Comparison of ENCODE assay signal across 8 cellular contexts in the genomic region with DNA sequence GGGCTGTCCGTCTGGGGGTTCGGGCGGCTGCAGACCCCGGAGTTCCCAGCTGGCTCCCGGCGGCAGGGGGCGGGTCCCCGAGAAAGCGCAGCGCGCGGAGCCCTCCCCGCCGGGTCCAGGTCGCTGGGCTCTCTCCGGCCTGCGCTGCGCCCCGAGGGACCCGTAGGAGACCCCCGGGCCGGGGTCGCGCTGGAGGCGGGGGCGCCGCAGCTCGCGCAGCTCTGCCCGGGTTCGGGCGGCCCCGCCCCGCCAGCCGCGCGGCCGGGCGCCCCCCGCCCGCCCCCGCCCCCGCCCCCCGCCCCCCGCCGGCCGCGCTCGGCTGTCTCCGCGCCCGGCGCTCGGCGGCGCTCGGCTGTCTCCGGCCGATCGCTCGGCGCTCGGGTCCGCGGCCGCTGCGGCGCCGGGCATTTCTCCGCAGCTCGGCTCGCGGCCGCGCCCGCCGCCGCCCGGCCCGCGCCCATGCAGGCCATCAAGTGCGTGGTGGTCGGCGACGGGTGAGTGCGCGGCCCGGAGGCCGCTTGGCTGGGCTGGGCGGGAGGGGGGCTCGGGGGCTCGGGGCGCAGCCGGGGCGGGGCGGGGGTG. TPM values are rescaled to one million over a fixed set of nuclear protein-coding genes. Genes with fewer than 3 reads are reported as not detected.
DNase-seq lines count a peak whose midpoint lies in the region; ATAC-seq and TF ChIP-seq lines count a peak whose summit lies in the region.

A gene (plus strand): TSS at position 376 of the 582 bp plus-strand sequence. CDS start 84 bp downstream, at position 460.

- peaks cover 0 to 5% of the 10 kb centered on the region in 2 donors for H3K36me3 Mint-ChIP-seq in CD4-positive, alpha-beta memory T cell
- H3K36me3 Mint-ChIP-seq in neural progenitor cell = peaks cover 11% of the 10 kb centered on the region

- TF ChIP-seq CTCF in HEK293 (tag by site-specific recombination; IDR thresholded peaks at IDR 0.05) (no peak), epithelial cell of proximal tubule (conservative IDR thresholded peaks at IDR 0.05; ENCODE audit: low read depth, low read length) (no peak), neural progenitor cell (IDR thresholded peaks at IDR 0.05) (no peak)

- H3K9me3 Mint-ChIP-seq in CD4-positive, alpha-beta memory T cell = no peaks in the 10 kb centered on the region
- H3K9me3 Mint-ChIP-seq in neural progenitor cell = no peaks in the 10 kb centered on the region

- H3K4me2 ChIP-seq in neural progenitor cell = peak within 1 kb of the TSS; percentile 99

- H3K27me3 ChIP-seq in CD4-positive, alpha-beta memory T cell (ENCODE audit: insufficient read depth, low read length) = no peaks in the 10 kb centered on the region
- peaks cover 9% of the 10 kb centered on the region for H3K27me3 ChIP-seq in neural progenitor cell

- no peak for DNase-seq in CD4-positive, alpha-beta memory T cell
- no peak for DNase-seq in epithelial cell of proximal tubule (ENCODE audit: low read depth)
- DNase-seq in neural progenitor cell (ENCODE audit: low spot score) = peak; percentile 91
- DNase-seq in NCI-H2107 treated with DMSO at 0.1 percent for 48 hours (lab: John Stamatoyannopoulos, UW; ENCODE audit: unreplicated experiment) = no peak
- no peak for DNase-seq in activated CD4-positive, alpha-beta T cell treated with anti-CD3 and anti-CD28 coated beads, Interleukin-2, amount 50 U/mL, for 48 hours
- DNase-seq in pons (ENCODE audit: low spot score) = no peak

- H4K20me1 ChIP-seq in neural progenitor cell (ENCODE audit: low read depth) = peaks cover 34% of the 10 kb centered on the region

- peaks cover 4% of the 10 kb centered on the region for H3K79me2 ChIP-seq in neural progenitor cell (ENCODE audit: low read depth)

- CTCF ChIA-PET in CD4-positive, alpha-beta memory T cell (lab: Charles Lee; ENCODE audit: partially characterized antibody) = interaction anchor here (2.2 to 4.1 kb wide), 2 partner anchors 123 to 266 kb away, joined by 12 to 70 read pairs; no protein-coding TSS in a partner anchor
- CTCF ChIA-PET in HEK293 (lab: Yijun Ruan, JAX) = interaction anchor here (1.9 to 3.6 kb wide), 2 partner anchors 11 to 133 kb away, joined by 7 to 32 read pairs; a partner anchor contains a TSS

- POLR2A ChIA-PET in CD4-positive, alpha-beta memory T cell (lab: Charles Lee; ENCODE audit: partially characterized antibody) = interaction anchor here (1.3 to 3.2 kb wide), 10 partner anchors 10 to 182 kb away, joined by 3 to 28 read pairs (median 10); a partner anchor contains a TSS
- POLR2A ChIA-PET in HEK293 (lab: Yijun Ruan, JAX) = interaction anchor here (0.8 to 6.0 kb wide), 11 partner anchors 10 to 123 kb away, joined by 3 to 56 read pairs (median 8); a partner anchor contains a TSS

- peak within 1 kb of the TSS in 6 of 7 donors; percentile 48 to 91 (median 76) for H3K27ac Mint-ChIP-seq in CD4-positive, alpha-beta memory T cell
- no peak within 1 kb of the TSS for H3K27ac Mint-ChIP-seq in neural progenitor cell

- no peak within 1 kb of the TSS for H3K27ac ChIP-seq in CD4-positive, alpha-beta memory T cell (ENCODE audit: low read depth, low read length)
- H3K27ac ChIP-seq in HEK293 (ENCODE audit: extremely low read depth, low read depth, low read length) = peak within 1 kb of the TSS; percentile 93
- no peak within 1 kb of the TSS for H3K27ac ChIP-seq in neural progenitor cell

- peaks cover 20% of the 10 kb centered on the region for H3K4me1 ChIP-seq in CD4-positive, alpha-beta memory T cell (ENCODE audit: insufficient read depth, low read length)
- peaks cover 6% of the 10 kb centered on the region for H3K4me1 ChIP-seq in HEK293 (ENCODE audit: control insufficient read depth, insufficient read depth, low read length)
- peaks cover 10% of the 10 kb centered on the region for H3K4me1 ChIP-seq in neural progenitor cell

- intact Hi-C loops in CD4-positive, alpha-beta memory T cell (cut with micrococcal nuclease) = loop anchor here (2.0 to 10.0 kb wide), 3 partner anchors 203 to 519 kb away; a partner anchor contains a TSS

- no peaks in the 10 kb centered on the region for H3K36me3 ChIP-seq in CD4-positive, alpha-beta memory T cell (ENCODE audit: insufficient read depth, low read length)
- H3K36me3 ChIP-seq in HEK293 (ENCODE audit: control insufficient read depth in 2 of 2, insufficient read depth in 1 of 2, low read length in 2 of 2) = peaks cover 0 to 68% of the 10 kb centered on the region in 2 experiments; a peak in 2 of 3 replicates
- no peaks in the 10 kb centered on the region for H3K36me3 ChIP-seq in neural progenitor cell

- peak within 1 kb of the TSS; percentile 79 to 89 (median 86) for H3K4me3 Mint-ChIP-seq in CD4-positive, alpha-beta memory T cell
- H3K4me3 Mint-ChIP-seq in neural progenitor cell = peak within 1 kb of the TSS; percentile 81

- H3K9me3 ChIP-seq in CD4-positive, alpha-beta memory T cell (ENCODE audit: control insufficient read depth in 1 of 2, low read length in 2 of 2) = no peaks in the 10 kb centered on the region
- H3K9me3 ChIP-seq in HEK293 (ENCODE audit: control insufficient read depth, insufficient read depth, low read depth, low read length) (no peaks in the 10 kb centered on the region), neural progenitor cell (ENCODE audit: low read depth) (no peaks in the 10 kb centered on the region)

- peak within 1 kb of the TSS in 1 of 2 donors; percentile 46 for H3K4me3 ChIP-seq in CD4-positive, alpha-beta memory T cell (ENCODE audit: low read length in 2 of 2)
- H3K4me3 ChIP-seq in HEK293 (ENCODE audit: low read depth, low read length) = peak within 1 kb of the TSS; percentile 38
- H3K4me3 ChIP-seq in epithelial cell of proximal tubule (ENCODE audit: low read depth, low read length) = peak within 1 kb of the TSS; percentile 62
- peak within 1 kb of the TSS; percentile 81 for H3K4me3 ChIP-seq in neural progenitor cell

- no peaks in the 10 kb centered on the region for H3K27me3 Mint-ChIP-seq in CD4-positive, alpha-beta memory T cell
- peaks cover 16% of the 10 kb centered on the region for H3K27me3 Mint-ChIP-seq in neural progenitor cell (ENCODE audit: insufficient read depth, low read depth)

- H3K4me1 Mint-ChIP-seq in CD4-positive, alpha-beta memory T cell = peaks cover 5 to 19% (median 11%) of the 10 kb centered on the region in 4 donors
- peaks cover 8% of the 10 kb centered on the region for H3K4me1 Mint-ChIP-seq in neural progenitor cell

- H3F3A ChIP-seq in neural progenitor cell (ENCODE audit: low read depth) = peaks cover 30% of the 10 kb centered on the region

- ATAC-seq in SK-N-SH treated with all-trans-retinoic acid at 6 μM for 48 hours = peak; percentile 17

- no peak within 1 kb of the TSS for H3K9ac ChIP-seq in neural progenitor cell

- peak within 1 kb of the TSS; percentile 89 for H2AFZ ChIP-seq in neural progenitor cell (replicated peaks)

TF ChIP-seq in HEK293, 187 proteins besides CTCF, POLR2A, EP300 and RAD21 (continues in another document):
- TF ChIP-seq GLIS1 (tag by site-specific recombination; IDR thresholded peaks at IDR 0.05) = no peak
- TF ChIP-seq, protein P1, sequence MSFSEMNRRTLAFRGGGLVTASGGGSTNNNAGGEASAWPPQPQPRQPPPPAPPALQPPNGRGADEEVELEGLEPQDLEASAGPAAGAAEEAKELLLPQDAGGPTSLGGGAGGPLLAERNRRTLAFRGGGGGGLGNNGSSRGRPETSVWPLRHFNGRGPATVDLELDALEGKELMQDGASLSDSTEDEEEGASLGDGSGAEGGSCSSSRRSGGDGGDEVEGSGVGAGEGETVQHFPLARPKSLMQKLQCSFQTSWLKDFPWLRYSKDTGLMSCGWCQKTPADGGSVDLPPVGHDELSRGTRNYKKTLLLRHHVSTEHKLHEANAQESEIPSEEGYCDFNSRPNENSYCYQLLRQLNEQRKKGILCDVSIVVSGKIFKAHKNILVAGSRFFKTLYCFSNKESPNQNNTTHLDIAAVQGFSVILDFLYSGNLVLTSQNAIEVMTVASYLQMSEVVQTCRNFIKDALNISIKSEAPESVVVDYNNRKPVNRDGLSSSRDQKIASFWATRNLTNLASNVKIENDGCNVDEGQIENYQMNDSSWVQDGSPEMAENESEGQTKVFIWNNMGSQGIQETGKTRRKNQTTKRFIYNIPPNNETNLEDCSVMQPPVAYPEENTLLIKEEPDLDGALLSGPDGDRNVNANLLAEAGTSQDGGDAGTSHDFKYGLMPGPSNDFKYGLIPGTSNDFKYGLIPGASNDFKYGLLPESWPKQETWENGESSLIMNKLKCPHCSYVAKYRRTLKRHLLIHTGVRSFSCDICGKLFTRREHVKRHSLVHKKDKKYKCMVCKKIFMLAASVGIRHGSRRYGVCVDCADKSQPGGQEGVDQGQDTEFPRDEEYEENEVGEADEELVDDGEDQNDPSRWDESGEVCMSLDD (tag by site-specific recombination; IDR thresholded peaks at IDR 0.05) = 0 out of 2 replicates have a peak, but pooled peaks have one; percentile 18

TF ChIP-seq in SK-N-SH treated with all-trans-retinoic acid at 6 μM for 48 hours, 23 proteins besides CTCF, POLR2A, EP300 and RAD21 (continues in another document):
- TF ChIP-seq ZNF565 (CRISPR knock-in tag; conservative IDR thresholded peaks at IDR 0.05; ENCODE audit: low read depth) (no peak), ESRRG (CRISPR knock-in tag; IDR thresholded peaks at IDR 0.05) (no peak), CSDC2 (CRISPR knock-in tag; IDR thresholded peaks at IDR 0.05) (no peak), ZC3H10 (CRISPR knock-in tag; IDR thresholded peaks at IDR 0.05) (no peak), ZFP3 (CRISPR knock-in tag; IDR thresholded peaks at IDR 0.05) (no peak), TCF4 (CRISPR knock-in tag; IDR thresholded peaks at IDR 0.05; ENCODE audit: borderline replicate concordance) (no peak), BACH2 (CRISPR knock-in tag; IDR thresholded peaks at IDR 0.05; ENCODE audit: borderline replicate concordance) (no peak)
- TF ChIP-seq, protein P2, sequence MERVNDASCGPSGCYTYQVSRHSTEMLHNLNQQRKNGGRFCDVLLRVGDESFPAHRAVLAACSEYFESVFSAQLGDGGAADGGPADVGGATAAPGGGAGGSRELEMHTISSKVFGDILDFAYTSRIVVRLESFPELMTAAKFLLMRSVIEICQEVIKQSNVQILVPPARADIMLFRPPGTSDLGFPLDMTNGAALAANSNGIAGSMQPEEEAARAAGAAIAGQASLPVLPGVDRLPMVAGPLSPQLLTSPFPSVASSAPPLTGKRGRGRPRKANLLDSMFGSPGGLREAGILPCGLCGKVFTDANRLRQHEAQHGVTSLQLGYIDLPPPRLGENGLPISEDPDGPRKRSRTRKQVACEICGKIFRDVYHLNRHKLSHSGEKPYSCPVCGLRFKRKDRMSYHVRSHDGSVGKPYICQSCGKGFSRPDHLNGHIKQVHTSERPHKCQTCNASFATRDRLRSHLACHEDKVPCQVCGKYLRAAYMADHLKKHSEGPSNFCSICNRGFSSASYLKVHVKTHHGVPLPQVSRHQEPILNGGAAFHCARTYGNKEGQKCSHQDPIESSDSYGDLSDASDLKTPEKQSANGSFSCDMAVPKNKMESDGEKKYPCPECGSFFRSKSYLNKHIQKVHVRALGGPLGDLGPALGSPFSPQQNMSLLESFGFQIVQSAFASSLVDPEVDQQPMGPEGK (CRISPR knock-in tag; IDR thresholded peaks at IDR 0.05; ENCODE audit: borderline replicate concordance) = no peak

RNA-seq across cellular contexts. Expression of the gene that starts here (rescaled TPM):
- 1 to 10 TPM in 1 of 2 experiments, under 1 TPM in 1; 0.86 to 2.3 TPM for total RNA-seq in CD4-positive, alpha-beta memory T cell
- under 1 TPM in 1 of 2 donors, not detected in 1; 0.44 TPM for polyA plus RNA-seq in CD4-positive, alpha-beta memory T cell
- total RNA-seq in epithelial cell of proximal tubule (52.9 and 60.0 TPM in 2 replicates), neural progenitor cell (ENCODE audit: low replicate concordance) (31.6 and 81.2 TPM in 2 replicates)
